10 cellular contexts compared by ENCODE assay signal in genomic region chr2:10787176-10787968, GRCh38. TPM values are rescaled to one million over a fixed set of nuclear protein-coding genes. Genes with fewer than 3 reads are reported as not detected.
A peak's percentile ranks its signal among the peaks of the same experiment; 100 is the strongest.
DNase-seq lines count a peak whose midpoint lies in the region; ATAC-seq and TF ChIP-seq lines count a peak whose summit lies in the region.
"Had no signal": no experiment of that assay in that cellular context is flagged by ENCODE, and none has a peak within 500 bp of the region (broad histone marks: within the 10 kb centered on the region; RNA-seq: fewer than 3 reads in every experiment).

No MANE protein-coding gene starts in this region.

- no peaks in the 10 kb centered on the region for H3K27me3 ChIP-seq in neural progenitor cell
- H3K27me3 ChIP-seq: ovary had no signal

- no peak overlapping the region for H3K4me2 ChIP-seq in neural progenitor cell

- peaks cover 28% of the 10 kb centered on the region for H3K36me3 ChIP-seq in neural progenitor cell
- H3K36me3 ChIP-seq: ovary had no signal

- H3K9ac ChIP-seq in neural progenitor cell = no peak overlapping the region

- no peak overlapping the region for H2AFZ ChIP-seq in neural progenitor cell (replicated peaks)

- DNase-seq in NCI-H146 (lab: John Stamatoyannopoulos, UW) = peak; percentile 18
- DNase-seq in NCI-H146 treated with DMSO at 0.1 percent for 48 hours (lab: John Stamatoyannopoulos, UW; ENCODE audit: unreplicated experiment) = no peak
- DNase-seq in NAMALWA (ENCODE audit: low spot score) = peak; percentile 50
- DNase-seq in activated naive CD8-positive, alpha-beta T cell treated with anti-CD3 and anti-CD28 coated beads for 36 hours = no peak
- DNase-seq in neural progenitor cell (ENCODE audit: low spot score) = peak; percentile 31
- no peak for DNase-seq in NCI-H2029 (lab: John Stamatoyannopoulos, UW)
- no peak for DNase-seq in coronary artery (ENCODE audit: low spot score)
- DNase-seq: NCI-H1105 treated with DMSO at 0.1 percent for 48 hours, ovary had no signal

- H3K4me1 ChIP-seq in neural progenitor cell = no peaks in the 10 kb centered on the region

- H3K79me2 ChIP-seq in neural progenitor cell (ENCODE audit: low read depth) = no peaks in the 10 kb centered on the region

- H3K36me3 Mint-ChIP-seq in activated naive CD8-positive, alpha-beta T cell treated with anti-CD3 and anti-CD28 coated beads for 36 hours = peaks cover 56% of the 10 kb centered on the region
- H3K36me3 Mint-ChIP-seq in neural progenitor cell = peaks cover 61% of the 10 kb centered on the region

- H3K27me3 Mint-ChIP-seq in activated naive CD8-positive, alpha-beta T cell treated with anti-CD3 and anti-CD28 coated beads for 36 hours = no peaks in the 10 kb centered on the region
- H3K27me3 Mint-ChIP-seq in neural progenitor cell (ENCODE audit: insufficient read depth, low read depth) = peaks cover 2% of the 10 kb centered on the region

- H3F3A ChIP-seq in neural progenitor cell (ENCODE audit: low read depth) = no peaks in the 10 kb centered on the region

- H3K4me1 Mint-ChIP-seq in activated naive CD8-positive, alpha-beta T cell treated with anti-CD3 and anti-CD28 coated beads for 36 hours = peaks cover 15% of the 10 kb centered on the region
- H3K4me1 Mint-ChIP-seq in neural progenitor cell = peaks cover under 1% of the 10 kb centered on the region

- no peak overlapping the region for H3K4me3 ChIP-seq in neural progenitor cell
- no peak overlapping the region for H3K4me3 ChIP-seq in coronary artery
- H3K4me3 ChIP-seq: ovary had no signal

- H3K27ac ChIP-seq in neural progenitor cell (no peak overlapping the region), coronary artery (no peak overlapping the region)
- H3K27ac ChIP-seq: ovary had no signal

- H3K9me3 Mint-ChIP-seq in activated naive CD8-positive, alpha-beta T cell treated with anti-CD3 and anti-CD28 coated beads for 36 hours = no peaks in the 10 kb centered on the region
- H3K9me3 Mint-ChIP-seq in neural progenitor cell = no peaks in the 10 kb centered on the region

- no peaks in the 10 kb centered on the region for H3K9me3 ChIP-seq in neural progenitor cell (ENCODE audit: low read depth)
- H3K9me3 ChIP-seq: ovary had no signal

- peaks cover 21% of the 10 kb centered on the region for H4K20me1 ChIP-seq in neural progenitor cell (ENCODE audit: low read depth)

- TF ChIP-seq CTCF in neural progenitor cell (IDR thresholded peaks at IDR 0.05) (peak; percentile 51), coronary artery (IDR thresholded peaks at IDR 0.05) (no peak)

- peak overlapping the region; percentile 8 for H3K27ac Mint-ChIP-seq in activated naive CD8-positive, alpha-beta T cell treated with anti-CD3 and anti-CD28 coated beads for 36 hours
- H3K27ac Mint-ChIP-seq in neural progenitor cell = no peak overlapping the region

- H3K4me3 Mint-ChIP-seq in activated naive CD8-positive, alpha-beta T cell treated with anti-CD3 and anti-CD28 coated beads for 36 hours = no peak overlapping the region
- no peak overlapping the region for H3K4me3 Mint-ChIP-seq in neural progenitor cell

- no peak for ATAC-seq in HG02981 (IDR thresholded peaks at IDR 0.05; ENCODE audit: unreplicated experiment)

RNA-seq across cellular contexts. Expression of gene PDIA6, which starts 25.2 kb away (rescaled TPM):
- 100 to 1,000 TPM; 147 to 148 TPM for total RNA-seq in activated naive CD8-positive, alpha-beta T cell treated with anti-CD3 and anti-CD28 coated beads for 36 hours
- 299 and 381 TPM in 2 replicates for total RNA-seq in neural progenitor cell (ENCODE audit: low replicate concordance)

Comparison
In these comparisons a context has a peak if more than half of its experiments do, and no peak if none do; other contexts are left out.
1. DNase-seq: peak in NCI-H146 (single experiment), NAMALWA (single experiment) and neural progenitor cell (single experiment); none in NCI-H146 treated with DMSO at 0.1 percent for 48 hours (single experiment), activated naive CD8-positive, alpha-beta T cell treated with anti-CD3 and anti-CD28 coated beads for 36 hours (single experiment), NCI-H2029 (single experiment) and coronary artery (single experiment).